13 cellular contexts compared by ENCODE assay signal in genomic region chr16:71817690-71818089, GRCh38. TPM values are rescaled to one million over a fixed set of nuclear protein-coding genes. Genes with fewer than 3 reads are reported as not detected.
DNase-seq lines count a peak whose midpoint lies in the region; ATAC-seq and TF ChIP-seq lines count a peak whose summit lies in the region.
"Had no signal": no experiment of that assay in that cellular context is flagged by ENCODE, and none has a peak within 500 bp of the region (broad histone marks: within the 10 kb centered on the region; RNA-seq: fewer than 3 reads in every experiment).

No MANE protein-coding gene starts in this region.

- H3K27ac Mint-ChIP-seq in activated naive CD8-positive, alpha-beta T cell: no peak overlapping the region
- no peak overlapping the region for H3K27ac Mint-ChIP-seq in activated naive CD8-positive, alpha-beta T cell treated with anti-CD3 and anti-CD28 coated beads for 36 hours
- peak overlapping the region; percentile 71 for H3K27ac Mint-ChIP-seq in activated CD4-positive, alpha-beta memory T cell treated with anti-CD3 and anti-CD28 coated beads, Interleukin-2, amount 10 ng/mL, durations not matched to agents 7 days and 5 days

- H3K27ac ChIP-seq in right cardiac atrium (ENCODE audit: low read length) (peak overlapping the region; percentile 71), vagina (peak overlapping the region; percentile 87)
- H3K27ac ChIP-seq: C4-2B, VCaP had no signal

- TF ChIP-seq CTCF in vagina (IDR thresholded peaks at IDR 0.05): no peak

- H3K36me3 ChIP-seq in vagina: no peaks in the 10 kb centered on the region

- H3K4me3 ChIP-seq in right cardiac atrium (ENCODE audit: low read length) (no peak overlapping the region), vagina (peak overlapping the region; percentile 20 to 23)
- H3K4me3 ChIP-seq: hepatocyte had no signal

- 62% methylated on average over 2 of the region's 2 CpGs for WGBS in right cardiac atrium

- H3K36me3 Mint-ChIP-seq in activated naive CD8-positive, alpha-beta T cell: no peaks in the 10 kb centered on the region
- no peaks in the 10 kb centered on the region for H3K36me3 Mint-ChIP-seq in activated naive CD8-positive, alpha-beta T cell treated with anti-CD3 and anti-CD28 coated beads for 36 hours
- no peaks in the 10 kb centered on the region for H3K36me3 Mint-ChIP-seq in activated CD4-positive, alpha-beta memory T cell treated with anti-CD3 and anti-CD28 coated beads, Interleukin-2, amount 10 ng/mL, durations not matched to agents 7 days and 5 days (ENCODE audit: low read depth)

- no peak for TF ChIP-seq POLR2A in vagina (IDR thresholded peaks at IDR 0.05)

- H3K4me1 ChIP-seq in right cardiac atrium (ENCODE audit: control insufficient read depth, insufficient read depth, low read length) (no peaks in the 10 kb centered on the region), vagina (peaks cover 14% of the 10 kb centered on the region)

- H3K27me3 ChIP-seq in right cardiac atrium (ENCODE audit: control insufficient read depth, insufficient read depth) (no peaks in the 10 kb centered on the region), vagina (no peaks in the 10 kb centered on the region)
- H3K27me3 ChIP-seq: hepatocyte had no signal

- H3K9me3 ChIP-seq in right cardiac atrium (ENCODE audit: control insufficient read depth, low read length) (no peaks in the 10 kb centered on the region), vagina (no peaks in the 10 kb centered on the region)

- H3K27me3 Mint-ChIP-seq in activated naive CD8-positive, alpha-beta T cell: no peaks in the 10 kb centered on the region
- no peaks in the 10 kb centered on the region for H3K27me3 Mint-ChIP-seq in activated naive CD8-positive, alpha-beta T cell treated with anti-CD3 and anti-CD28 coated beads for 36 hours
- H3K27me3 Mint-ChIP-seq in activated CD4-positive, alpha-beta memory T cell treated with anti-CD3 and anti-CD28 coated beads, Interleukin-2, amount 10 ng/mL, durations not matched to agents 7 days and 5 days: no peaks in the 10 kb centered on the region

- DNase-seq in activated naive CD8-positive, alpha-beta T cell treated with anti-CD3 and anti-CD28 coated beads for 36 hours: no peak
- DNase-seq in activated CD4-positive, alpha-beta memory T cell treated with anti-CD3 and anti-CD28 coated beads, Interleukin-2, amount 10 ng/mL, durations not matched to agents 7 days and 5 days: no peak
- DNase-seq in right cardiac atrium: no peak
- no peak for DNase-seq in vagina (ENCODE audit: extremely low spot score in 2 of 2)
- no peak for DNase-seq in SKM-1 treated with dmso at 0.1 percent for 144 hours (lab: John Stamatoyannopoulos, UW; ENCODE audit: unreplicated experiment)
- DNase-seq in NCI-H1092 (lab: John Stamatoyannopoulos, UW): no peak
- no peak for DNase-seq in GM19240 (ENCODE audit: insufficient read length, low spot score)
- DNase-seq: NCI-H69 had no signal

- CTCF ChIA-PET in activated CD4-positive, alpha-beta memory T cell treated with anti-CD3 and anti-CD28 coated beads, Interleukin-2, amount 10 ng/mL, durations not matched to agents 7 days and 5 days (lab: Charles Lee): interaction anchor here (0.9 to 2.2 kb wide), 4 partner anchors 9 to 144 kb away, joined by 3 to 12 read pairs (median 4); partner anchors contain the start of gene AP1G1

- ATAC-seq in right cardiac atrium: peak; percentile 7 to 46

- H3K4me3 Mint-ChIP-seq in activated naive CD8-positive, alpha-beta T cell: peak overlapping the region; percentile 32
- H3K4me3 Mint-ChIP-seq in activated naive CD8-positive, alpha-beta T cell treated with anti-CD3 and anti-CD28 coated beads for 36 hours: no peak overlapping the region
- peak overlapping the region; percentile 61 for H3K4me3 Mint-ChIP-seq in activated CD4-positive, alpha-beta memory T cell treated with anti-CD3 and anti-CD28 coated beads, Interleukin-2, amount 10 ng/mL, durations not matched to agents 7 days and 5 days
- H3K4me3 Mint-ChIP-seq: nephron had no signal

- H3K4me1 Mint-ChIP-seq in activated naive CD8-positive, alpha-beta T cell (ENCODE audit: low read depth): no peaks in the 10 kb centered on the region
- peaks cover 7% of the 10 kb centered on the region for H3K4me1 Mint-ChIP-seq in activated naive CD8-positive, alpha-beta T cell treated with anti-CD3 and anti-CD28 coated beads for 36 hours
- H3K4me1 Mint-ChIP-seq in activated CD4-positive, alpha-beta memory T cell treated with anti-CD3 and anti-CD28 coated beads, Interleukin-2, amount 10 ng/mL, durations not matched to agents 7 days and 5 days: peaks cover 20% of the 10 kb centered on the region
- H3K4me1 Mint-ChIP-seq: nephron had no signal

- intact Hi-C loops in right cardiac atrium (cut with DNase I): no loop called here
- intact Hi-C loops in vagina (cut with DNase I): no loop called here

- H3K9me3 Mint-ChIP-seq in activated naive CD8-positive, alpha-beta T cell (ENCODE audit: low read depth): no peaks in the 10 kb centered on the region
- no peaks in the 10 kb centered on the region for H3K9me3 Mint-ChIP-seq in activated naive CD8-positive, alpha-beta T cell treated with anti-CD3 and anti-CD28 coated beads for 36 hours
- H3K9me3 Mint-ChIP-seq in activated CD4-positive, alpha-beta memory T cell treated with anti-CD3 and anti-CD28 coated beads, Interleukin-2, amount 10 ng/mL, durations not matched to agents 7 days and 5 days: no peaks in the 10 kb centered on the region
- H3K9me3 Mint-ChIP-seq: nephron had no signal

- POLR2A ChIA-PET in activated CD4-positive, alpha-beta memory T cell treated with anti-CD3 and anti-CD28 coated beads, Interleukin-2, amount 10 ng/mL, durations not matched to agents 7 days and 5 days (lab: Charles Lee): interaction anchor here (0.9 to 1.5 kb wide), 6 partner anchors 8 to 66 kb away, joined by 3 to 21 read pairs (median 3); partner anchors contain the start of genes AP1G1 and ZNF821

RNA-seq across cellular contexts. Expression of gene AP1G1, which starts 9.1 kb away (rescaled TPM):
- total RNA-seq in activated naive CD8-positive, alpha-beta T cell treated with anti-CD3 and anti-CD28 coated beads for 36 hours: 10 to 100 TPM; 59.1 to 62.2 TPM
- total RNA-seq in activated CD4-positive, alpha-beta memory T cell treated with anti-CD3 and anti-CD28 coated beads, Interleukin-2, amount 10 ng/mL, durations not matched to agents 7 days and 5 days: 10 to 100 TPM; 78.7 to 82.6 TPM
- 10 to 100 TPM; 36.2 to 47.8 (median 37.8) TPM for total RNA-seq in right cardiac atrium
- 11.2 TPM for polyA plus RNA-seq in right cardiac atrium
- total RNA-seq in vagina: 116 TPM

RNA-seq across cellular contexts. Expression of gene ATXN1L, which starts 28.1 kb away (rescaled TPM):
- 10 to 100 TPM; 13.4 to 15.3 TPM for total RNA-seq in activated naive CD8-positive, alpha-beta T cell treated with anti-CD3 and anti-CD28 coated beads for 36 hours
- 10 to 100 TPM; 23.6 to 24.8 TPM for total RNA-seq in activated CD4-positive, alpha-beta memory T cell treated with anti-CD3 and anti-CD28 coated beads, Interleukin-2, amount 10 ng/mL, durations not matched to agents 7 days and 5 days
- total RNA-seq in right cardiac atrium (10 to 100 TPM; 16.2 to 20.1 (median 17.1) TPM), vagina (15.0 TPM)
- 8.7 TPM for polyA plus RNA-seq in right cardiac atrium
